1 cellular context compared by ENCODE assay signal in the genomic region with DNA sequence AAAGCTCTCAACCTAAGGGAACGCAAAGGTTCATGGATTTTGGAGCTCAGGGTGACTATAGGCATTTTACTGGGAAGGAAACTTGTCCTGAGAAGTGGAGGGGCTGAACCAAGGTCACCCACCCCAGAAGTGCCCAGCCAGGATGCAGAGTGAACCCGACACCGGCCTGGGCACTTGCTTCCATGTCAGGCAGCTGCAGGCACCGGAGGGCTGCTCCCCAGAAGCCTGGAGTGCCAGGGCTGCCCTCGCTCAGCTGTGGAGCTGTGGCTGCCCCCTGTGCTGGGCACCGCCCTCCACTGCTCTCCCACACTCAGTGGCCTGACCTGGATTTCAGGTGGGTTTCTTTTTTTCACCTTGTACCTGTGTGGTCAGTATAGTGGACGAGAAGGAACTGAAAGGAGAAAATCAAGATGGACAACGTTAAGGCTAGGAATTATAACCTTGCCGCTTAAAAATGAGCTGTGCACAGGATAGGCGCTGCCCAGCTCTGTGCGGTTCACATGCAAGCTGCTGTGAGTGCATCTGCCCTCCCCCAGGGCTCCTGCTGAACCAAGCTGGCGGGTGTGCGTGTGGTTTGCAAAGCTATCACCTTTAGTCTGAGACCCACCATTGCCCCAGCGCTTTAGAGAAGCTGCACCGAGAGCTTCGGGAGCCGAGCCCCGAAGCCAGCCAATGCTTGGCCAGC.
TF ChIP-seq lines count a peak whose summit lies in the region.

No MANE protein-coding gene starts in this region.

TF ChIP-seq in GM12878, 131 proteins besides CTCF, POLR2A, EP300 and RAD21 (continued from another document):
- TF ChIP-seq, protein P1, sequence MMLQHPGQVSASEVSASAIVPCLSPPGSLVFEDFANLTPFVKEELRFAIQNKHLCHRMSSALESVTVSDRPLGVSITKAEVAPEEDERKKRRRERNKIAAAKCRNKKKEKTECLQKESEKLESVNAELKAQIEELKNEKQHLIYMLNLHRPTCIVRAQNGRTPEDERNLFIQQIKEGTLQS (IDR thresholded peaks at IDR 0.05; ENCODE audit: borderline replicate concordance, extremely low read depth, low read depth, low read length) = no peak
- TF ChIP-seq BACH1 (IDR thresholded peaks at IDR 0.05; ENCODE audit: borderline replicate concordance) (no peak), CREM (IDR thresholded peaks at IDR 0.05; ENCODE audit: low read depth) (no peak), CREB1 (IDR thresholded peaks at IDR 0.05; ENCODE audit: low read depth) (no peak), EGR1 (IDR thresholded peaks at IDR 0.05; ENCODE audit: borderline replicate concordance in 1 of 2, low read depth in 2 of 2, low read length in 2 of 2) (no peak), PAX5 (IDR thresholded peaks at IDR 0.05; ENCODE audit: borderline replicate concordance, low read depth, low read length) (no peak), KAT2A (conservative IDR thresholded peaks at IDR 0.05; ENCODE audit: control insufficient read depth, low read depth, low read length) (no peak), TAF1 (IDR thresholded peaks at IDR 0.05; ENCODE audit: borderline replicate concordance, low read depth, low read length) (no peak)
